Comparison of ENCODE assay signal across 14 cellular contexts in the genomic region with DNA sequence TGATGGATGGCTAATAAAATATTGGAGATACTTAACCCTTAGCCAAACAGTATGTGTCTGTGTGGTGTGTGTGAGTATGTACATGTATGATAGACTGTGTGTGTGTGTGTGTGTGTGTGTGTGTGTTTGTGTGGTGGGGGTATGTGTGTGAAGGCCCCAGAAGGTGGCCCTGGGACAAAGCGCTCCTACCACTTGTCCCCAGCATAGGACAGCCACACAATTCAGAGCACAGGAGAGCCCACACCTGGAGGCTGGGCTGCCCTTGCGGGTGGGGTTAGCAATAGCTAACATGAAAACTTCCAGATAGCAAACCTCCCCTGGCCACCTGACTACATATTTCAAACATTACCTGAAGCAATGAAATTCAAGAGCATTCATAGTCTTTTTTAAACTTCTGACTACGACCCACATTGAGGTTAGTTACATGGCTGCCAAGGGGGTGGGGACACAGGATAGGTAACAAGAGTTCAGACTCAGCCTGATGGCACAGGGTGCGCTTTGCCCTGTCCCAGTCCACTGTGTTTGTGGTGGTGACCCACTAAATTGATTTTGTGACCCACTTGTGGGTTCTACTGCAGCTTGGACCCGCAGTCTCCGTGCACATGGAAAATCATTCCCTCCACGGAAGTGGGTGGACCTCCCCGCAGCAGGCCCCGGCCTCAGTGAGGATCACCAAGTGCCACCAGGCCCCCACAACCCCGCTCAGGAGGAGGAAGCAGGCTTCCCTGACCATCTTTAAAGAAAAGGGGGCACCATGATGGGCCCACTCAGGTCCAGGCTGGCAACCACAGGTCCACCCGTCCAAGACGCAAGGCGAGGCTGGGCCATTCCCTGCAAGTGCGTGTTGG. TPM values are rescaled to one million over a fixed set of nuclear protein-coding genes. Genes with fewer than 3 reads are reported as not detected.
DNase-seq lines count a peak whose midpoint lies in the region; ATAC-seq, FAIRE-seq and TF ChIP-seq lines count a peak whose summit lies in the region.
"Had no signal": no experiment of that assay in that cellular context is flagged by ENCODE, and none has a peak within 500 bp of the region (broad histone marks: within the 10 kb centered on the region; RNA-seq: fewer than 3 reads in every experiment).

No MANE protein-coding gene starts in this region.

- TF ChIP-seq CTCF in mammary epithelial cell (conservative IDR thresholded peaks at IDR 0.05 in 1 of 2, IDR thresholded peaks at IDR 0.05 in 1 of 2; ENCODE audit: extremely low read depth in 1 of 2, insufficient read depth in 1 of 2, low read depth in 1 of 2, low read length in 2 of 2) (no peak), lung (IDR thresholded peaks at IDR 0.05; ENCODE audit: control extremely low read depth, extremely low read depth) (no peak), kidney (IDR thresholded peaks at IDR 0.05; ENCODE audit: borderline replicate concordance, extremely low read depth, insufficient read depth) (no peak)

- ATAC-seq in lung (ENCODE audit: insufficient read depth, low FRiP score) (no peak), GM19467 (IDR thresholded peaks at IDR 0.05; ENCODE audit: unreplicated experiment) (no peak)
- ATAC-seq: HCT116 had no signal

- H3K36me3 ChIP-seq in HUES64 (ENCODE audit: insufficient read depth, low read length) (no peaks in the 10 kb centered on the region), mammary epithelial cell (ENCODE audit: insufficient read depth, low read length) (no peaks in the 10 kb centered on the region), lung (ENCODE audit: control insufficient read depth in 2 of 2, insufficient read depth in 2 of 2, low read length in 2 of 2) (no peaks in the 10 kb centered on the region), kidney (ENCODE audit: control insufficient read depth in 1 of 2, insufficient read depth in 2 of 2, low read length in 2 of 2) (no peaks in the 10 kb centered on the region)

- intact Hi-C loops in mammary epithelial cell (cut with micrococcal nuclease) = no loop called here
- intact Hi-C loops in kidney (cut with DNase I) = no loop called here

- no peak for FAIRE-seq in kidney (lab: Jason Lieb, UNC)

- H3K9ac ChIP-seq in HUES64 (ENCODE audit: low read depth, low read length) = 0 out of 2 replicates have a peak overlapping the region, but pooled peaks have one; percentile 69
- H3K9ac ChIP-seq in mammary epithelial cell (ENCODE audit: insufficient read depth, low read length) = no peak overlapping the region
- H3K9ac ChIP-seq in kidney (ENCODE audit: low read length in 2 of 2) = peak overlapping the region in 1 of 2 donors; percentile 40

- H2AFZ ChIP-seq in mammary epithelial cell (ENCODE audit: low read depth, low read length) = peak overlapping the region; percentile 87

- H3K4me2 ChIP-seq in mammary epithelial cell (ENCODE audit: insufficient read depth, low read depth, low read length) = peak overlapping the region; percentile 89

- H3K4me3 ChIP-seq in HUES64 (ENCODE audit: low read length) (peak overlapping the region; percentile 63), mammary epithelial cell (replicated peaks in 1 of 3; ENCODE audit: insufficient read depth in 1 of 3, low read depth in 2 of 3, low read length in 3 of 3) (peak overlapping the region in 1 of 3 experiments; percentile 34), lung (peak overlapping the region; percentile 29), skin epidermis (peak overlapping the region; percentile 17 to 41 (median 34)), kidney (ENCODE audit: low read length in 2 of 2) (peak overlapping the region in 1 of 2 donors; percentile 56)

- 89% methylated on average over 14 of the region's 14 CpGs for WGBS in HUES64
- 77% methylated on average over 8 of the region's 14 CpGs for WGBS in mammary epithelial cell (ENCODE audit: low coverage, missing lambda C conversion rate)
- WGBS in lung, 2 donors = 86 to 91% methylated on average over 14 of the region's 14 CpGs

- DNase-seq in mammary epithelial cell (no peak), lung (ENCODE audit: low spot score) (no peak), kidney (no peak), ACHN (no peak), MV-4-11 (lab: John Stamatoyannopoulos, UW) (no peak)
- DNase-seq: activated CD4-positive, alpha-beta T cell treated with anti-CD3 and anti-CD28 coated beads for 36 hours; DND-41; NCI-H1105; stimulated activated naive CD8-positive, alpha-beta T cell treated with anti-CD3 and anti-CD28 coated beads, Interleukin-15, Interleukin-2, amounts not matched to agents 100 U/mL and 50 U/mL, for 24 hours had no signal

- H3K9me3 ChIP-seq in HUES64 (ENCODE audit: insufficient read depth, low read depth, low read length) = no peaks in the 10 kb centered on the region
- H3K9me3 ChIP-seq in mammary epithelial cell (replicated peaks; ENCODE audit: insufficient read depth, low read length) = no peaks in the 10 kb centered on the region
- H3K9me3 ChIP-seq in lung (ENCODE audit: control insufficient read depth in 2 of 2, insufficient read depth in 1 of 2, low read length in 1 of 2) = no peaks in the 10 kb centered on the region
- no peaks in the 10 kb centered on the region for H3K9me3 ChIP-seq in kidney (ENCODE audit: control insufficient read depth in 1 of 2, low read length in 2 of 2)
- H3K9me3 ChIP-seq: body of pancreas had no signal

- H3K27ac ChIP-seq in HUES64 (ENCODE audit: low read depth, low read length) = no peak overlapping the region
- no peak overlapping the region for H3K27ac ChIP-seq in mammary epithelial cell (ENCODE audit: insufficient read depth, low read depth, low read length)
- H3K27ac ChIP-seq in lung (ENCODE audit: low read depth in 1 of 2, low read length in 1 of 2) = no peak overlapping the region
- H3K27ac ChIP-seq in skin epidermis = peak overlapping the region in 2 of 21 experiments; percentile 27 to 52
- no peak overlapping the region for H3K27ac ChIP-seq in kidney (ENCODE audit: low read depth in 2 of 2, low read length in 2 of 2)
- H3K27ac ChIP-seq: body of pancreas had no signal

- BruUV-seq in mammary epithelial cell (replicated peaks; lab: Mats Ljungman, UMichigan) = no TSS peak

- in situ Hi-C loops in mammary epithelial cell (cut with MboI; ENCODE audit: low sequenced_read_pairs in 2 of 2) = loop anchor here (25.0 kb wide), 1 partner anchor 863 kb away; no protein-coding TSS in a partner anchor
- in situ Hi-C loops in ACHN (cut with HindIII; ENCODE audit: low pct_ligation_motif_present, low pct_unique_long_range_greater_than_20kb, low sequenced_read_pairs) = loop anchor here (25.0 kb wide), 1 partner anchor 363 kb away; no protein-coding TSS in a partner anchor

- H4K20me1 ChIP-seq in mammary epithelial cell (ENCODE audit: insufficient read depth, low read length) = no peaks in the 10 kb centered on the region

- dilution Hi-C loops in mammary epithelial cell (cut with HindIII; ENCODE audit: low sequenced_read_pairs) = no loop called here

- CTCF ChIA-PET in mammary epithelial cell (lab: Charles Lee; ENCODE audit: low non-redundant PET) = no interaction called here

- H3K27me3 ChIP-seq in HUES64 (ENCODE audit: insufficient read depth, low read length) (peaks cover 49% of the 10 kb centered on the region), mammary epithelial cell (ENCODE audit: insufficient read depth, low read length) (no peaks in the 10 kb centered on the region), lung (ENCODE audit: control insufficient read depth, insufficient read depth) (no peaks in the 10 kb centered on the region)
- H3K27me3 ChIP-seq: body of pancreas had no signal

- H3K79me2 ChIP-seq in mammary epithelial cell (ENCODE audit: insufficient read depth, low read length) = no peaks in the 10 kb centered on the region

- no peaks in the 10 kb centered on the region for H3K4me1 ChIP-seq in HUES64 (ENCODE audit: insufficient read depth, low read length)
- peaks cover 22% of the 10 kb centered on the region for H3K4me1 ChIP-seq in mammary epithelial cell (ENCODE audit: insufficient read depth, low read length)
- peaks cover 10 to 16% of the 10 kb centered on the region in 2 donors for H3K4me1 ChIP-seq in lung (ENCODE audit: control insufficient read depth in 2 of 2, insufficient read depth in 2 of 2, low read length in 2 of 2)
- H3K4me1 ChIP-seq in kidney (ENCODE audit: control insufficient read depth in 1 of 2, insufficient read depth in 1 of 2, low read depth in 1 of 2, low read length in 2 of 2) = peaks cover 25 to 26% of the 10 kb centered on the region in 2 donors

RNA-seq across cellular contexts. Expression of a gene that starts 34.8 kb away (rescaled TPM):
- polyA plus RNA-seq in HUES64 (2013, experiment 1 of 2) = 0.05 TPM
- polyA plus RNA-seq in HUES64 (2013, experiment 2 of 2) = 0.19 TPM
- under 1 TPM; 0.16 to 0.17 TPM for total RNA-seq in mammary epithelial cell
- 0.01 TPM for polyA plus RNA-seq in mammary epithelial cell
- polyA minus RNA-seq in mammary epithelial cell = not detected
- 1 to 10 TPM; 2.6 to 4.7 TPM for total RNA-seq in lung
- 1 to 10 TPM; 1.1 to 2.2 TPM for polyA plus RNA-seq in lung
- 3.7 TPM for total RNA-seq in kidney
- 0.82 TPM for polyA plus RNA-seq in kidney (ENCODE audit: insufficient read depth, low read depth, low replicate concordance)

RNA-seq across cellular contexts. Expression of a gene that starts 50.0 kb away (rescaled TPM):
- 0.35 TPM for polyA plus RNA-seq in HUES64 (2013, experiment 1 of 2)
- not detected for polyA plus RNA-seq in HUES64 (2013, experiment 2 of 2)
- total RNA-seq in mammary epithelial cell (1 to 10 TPM; 1.5 to 2.0 TPM), lung (10 to 100 TPM in 1 of 2 donors, 1 to 10 TPM in 1; 1.7 to 12.9 TPM), kidney (1.9 TPM)
- polyA plus RNA-seq in mammary epithelial cell (0.14 TPM), lung (under 1 TPM; 0.11 to 0.14 TPM), kidney (ENCODE audit: insufficient read depth, low read depth, low replicate concordance) (not detected)
- polyA minus RNA-seq in mammary epithelial cell = not detected
